ENCODE assay signal across 3 cellular contexts in genomic region chr1:231202125-231202633, GRCh38.
A peak's percentile ranks its signal among the peaks of the same experiment; 100 is the strongest.
TF ChIP-seq lines count a peak whose summit lies in the region.

No MANE protein-coding gene starts in this region.

TF ChIP-seq in HepG2, 621 proteins besides CTCF, POLR2A, EP300 and RAD21 (continues in another document):
- TF ChIP-seq SATB2 (CRISPR knock-in tag; IDR thresholded peaks at IDR 0.05), result no peak
- peak; percentile 76 for TF ChIP-seq HNF4A (CRISPR knock-in tag; IDR thresholded peaks at IDR 0.05)
- TF ChIP-seq SNAPC4 (CRISPR knock-in tag; IDR thresholded peaks at IDR 0.05), result no peak
- TF ChIP-seq CCDC6 (CRISPR knock-in tag; IDR thresholded peaks at IDR 0.05), result no peak
- peak; percentile 83 for TF ChIP-seq NR2F6 (IDR thresholded peaks at IDR 0.05)
- peak; percentile 68 for TF ChIP-seq NR2F6 (CRISPR knock-in tag; IDR thresholded peaks at IDR 0.05)
- TF ChIP-seq HNF4G (IDR thresholded peaks at IDR 0.05; ENCODE audit: borderline replicate concordance, low read depth, low read length), result peak; percentile 62; the same call in 1 of the 2 replicates
- TF ChIP-seq HNF4G (CRISPR knock-in tag; IDR thresholded peaks at IDR 0.05; ENCODE audit: borderline replicate concordance, low read depth), result no peak
- TF ChIP-seq GPN1 (CRISPR knock-in tag; IDR thresholded peaks at IDR 0.05; ENCODE audit: borderline replicate concordance), result no peak
- TF ChIP-seq ZNF501 (CRISPR knock-in tag; IDR thresholded peaks at IDR 0.05), result no peak
- TF ChIP-seq GATAD2A (CRISPR knock-in tag; IDR thresholded peaks at IDR 0.05), result peak; percentile 36; the same call in 1 of the 2 replicates
- 0 out of 2 replicates have a peak, but pooled peaks have one; percentile 22 for TF ChIP-seq PPARG (CRISPR knock-in tag; conservative IDR thresholded peaks at IDR 0.05)
- no peak for TF ChIP-seq TGIF2 (CRISPR knock-in tag; IDR thresholded peaks at IDR 0.05)
- TF ChIP-seq ZNF792 (CRISPR knock-in tag; IDR thresholded peaks at IDR 0.05), result no peak
- TF ChIP-seq ZNF44 (CRISPR knock-in tag; IDR thresholded peaks at IDR 0.05), result no peak
- no peak for TF ChIP-seq ZFAT (CRISPR knock-in tag; conservative IDR thresholded peaks at IDR 0.05)
- no peak for TF ChIP-seq DMAP1 (CRISPR knock-in tag; IDR thresholded peaks at IDR 0.05)
- no peak for TF ChIP-seq SNAPC5 (CRISPR knock-in tag; IDR thresholded peaks at IDR 0.05; ENCODE audit: borderline replicate concordance)

TF ChIP-seq in GM12891, 5 proteins besides CTCF, POLR2A, EP300 and RAD21:
- TF ChIP-seq SPI1 (IDR thresholded peaks at IDR 0.05; ENCODE audit: low read depth, low read length), result no peak
- no peak for TF ChIP-seq POU2F2 (IDR thresholded peaks at IDR 0.05; ENCODE audit: low read depth, low read length)
- no peak for TF ChIP-seq PAX5 (IDR thresholded peaks at IDR 0.05; ENCODE audit: insufficient read depth, low read length, severe bottlenecking)
- TF ChIP-seq POLR2AphosphoS5 (IDR thresholded peaks at IDR 0.05; ENCODE audit: low read depth, low read length), result no peak
- TF ChIP-seq TAF1 (IDR thresholded peaks at IDR 0.05; ENCODE audit: low read depth, low read length), result no peak

TF ChIP-seq in SK-N-SH, 30 proteins besides CTCF, POLR2A, EP300 and RAD21:
- TF ChIP-seq IRF3 (IDR thresholded peaks at IDR 0.05; ENCODE audit: low read depth, low read length) (no peak), TEAD4 (IDR thresholded peaks at IDR 0.05; ENCODE audit: borderline replicate concordance, insufficient read depth) (no peak), FOSL2 (IDR thresholded peaks at IDR 0.05; ENCODE audit: borderline replicate concordance, low read depth) (no peak), FOXM1 (IDR thresholded peaks at IDR 0.05; ENCODE audit: low read depth) (no peak), MXI1 (IDR thresholded peaks at IDR 0.05; ENCODE audit: low read depth, low read length) (no peak), SIN3A (IDR thresholded peaks at IDR 0.05; ENCODE audit: borderline replicate concordance, low read depth, low read length) (no peak), TCF12 (IDR thresholded peaks at IDR 0.05) (no peak), ELF1 (IDR thresholded peaks at IDR 0.05) (no peak), GATA2 (CRISPR knock-in tag; IDR thresholded peaks at IDR 0.05) (no peak), NRF1 (IDR thresholded peaks at IDR 0.05; ENCODE audit: low read depth, low read length) (no peak), RCOR1 (IDR thresholded peaks at IDR 0.05; ENCODE audit: low read length) (no peak), MAX (IDR thresholded peaks at IDR 0.05; ENCODE audit: low read depth) (no peak), USF2 (IDR thresholded peaks at IDR 0.05; ENCODE audit: borderline replicate concordance, low read depth, low read length) (no peak), JUND (IDR thresholded peaks at IDR 0.05) (no peak), POLR2AphosphoS5 (IDR thresholded peaks at IDR 0.05; ENCODE audit: low read depth, low read length) (no peak), TAF1 (IDR thresholded peaks at IDR 0.05; ENCODE audit: borderline replicate concordance, low read depth, low read length) (no peak), USF1 (IDR thresholded peaks at IDR 0.05; ENCODE audit: borderline replicate concordance, low read depth) (no peak), FOXJ3 (CRISPR knock-in tag; IDR thresholded peaks at IDR 0.05) (no peak), YY1 (IDR thresholded peaks at IDR 0.05; ENCODE audit: low read depth) (no peak), CHD2 (IDR thresholded peaks at IDR 0.05; ENCODE audit: low read length, partially characterized antibody) (no peak)
